Comparison of ENCODE assay signal across 25 cellular contexts in the genomic region with DNA sequence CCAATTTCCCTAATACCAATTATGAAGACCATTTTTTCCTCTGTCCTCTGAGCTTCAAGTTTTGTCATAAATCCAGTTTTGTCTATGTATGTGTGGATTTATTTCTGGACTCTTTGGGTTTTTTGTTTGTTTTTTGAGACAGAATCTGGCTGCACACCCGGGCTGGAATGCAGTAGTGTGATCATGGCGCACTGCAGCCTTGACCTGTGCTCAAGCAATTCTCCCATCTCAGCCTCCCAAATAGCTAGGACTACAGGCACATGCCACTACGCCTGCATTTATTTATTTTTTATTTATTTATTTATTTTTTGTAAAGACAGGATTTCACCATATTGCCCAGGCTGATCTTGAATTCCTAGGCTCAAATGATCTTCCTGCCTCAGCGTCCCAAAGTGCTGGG.
"Had no signal": no experiment of that assay in that cellular context is flagged by ENCODE, and none has a peak within 500 bp of the region (broad histone marks: within the 10 kb centered on the region; RNA-seq: fewer than 3 reads in every experiment).

No MANE protein-coding gene starts in this region.

- H3K27me3 ChIP-seq: brain microvascular endothelial cell had no signal

- H3K9me3 ChIP-seq: esophagus muscularis mucosa, gastroesophageal sphincter had no signal

- ATAC-seq: activated CD4-positive, CD25-positive, alpha-beta regulatory T cell treated with anti-CD3 and anti-CD28 coated beads, Interleukin-2, amount 50 U/mL, for 24 hours; gastroesophageal sphincter had no signal

- H3K27ac ChIP-seq: brain microvascular endothelial cell, coronary artery, dorsolateral prefrontal cortex, esophagus muscularis mucosa, gastroesophageal sphincter, WERI-Rb-1 had no signal

- FAIRE-seq: astrocyte, bronchial epithelial cell had no signal

- H3K36me3 ChIP-seq: brain microvascular endothelial cell, esophagus muscularis mucosa, gastroesophageal sphincter, WERI-Rb-1 had no signal

- DNase-seq: activated B cell treated with CpG ODN at 0.5 μM for 24 hours; activated CD4-positive, alpha-beta T cell treated with anti-CD3 and anti-CD28 coated beads for 48 hours; activated CD4-positive, alpha-beta T cell treated with anti-CD3 and anti-CD28 coated beads, Interleukin-2, amount 50 U/mL, for 1 hour; activated CD4-positive, alpha-beta T cell treated with anti-CD3 and anti-CD28 coated beads, Interleukin-2, amount 50 U/mL, for 48 hours; activated CD8-positive, alpha-beta memory T cell treated with anti-CD3 and anti-CD28 coated beads for 24 hours; activated CD8-positive, alpha-beta T cell treated with anti-CD3 and anti-CD28 coated beads for 36 hours; activated effector memory CD4-positive, alpha-beta T cell treated with Interleukin-2 at 50 U/mL for 16 hours; activated gamma-delta T cell treated with Interleukin-2 at 50 U/mL for 16 hours; activated naive CD4-positive, alpha-beta T cell treated with anti-CD3 and anti-CD28 coated beads, Interleukin-2, amount 50 U/mL, for 16 hours; activated naive CD4-positive, alpha-beta T cell treated with Interleukin-2 at 50 U/mL for 16 hours; activated T-cell treated with anti-CD3 and anti-CD28 coated beads, Interleukin-2, amount 50 U/mL, for 4 hours; amniotic stem cell; dorsolateral prefrontal cortex; effector memory CD8-positive, alpha-beta T cell; foreskin melanocyte; T-helper 17 cell; T1000 had no signal

- H3K4me3 ChIP-seq: coronary artery, dorsolateral prefrontal cortex, esophagus muscularis mucosa, gastroesophageal sphincter had no signal
